12 cellular contexts compared by ENCODE assay signal in genomic region chr17:2064147-2064489, GRCh38. TPM values are rescaled to one million over a fixed set of nuclear protein-coding genes. Genes with fewer than 3 reads are reported as not detected.
DNase-seq lines count a peak whose midpoint lies in the region; ATAC-seq and TF ChIP-seq lines count a peak whose summit lies in the region.
"Had no signal": no experiment of that assay in that cellular context is flagged by ENCODE, and none has a peak within 500 bp of the region (broad histone marks: within the 10 kb centered on the region; RNA-seq: fewer than 3 reads in every experiment).

No MANE protein-coding gene starts in this region.

- H3K27me3 ChIP-seq in ACC112 (ENCODE audit: insufficient read depth, low read length) (no peaks in the 10 kb centered on the region), Karpas-422 (ENCODE audit: low read length) (no peaks in the 10 kb centered on the region), esophagus muscularis mucosa (no peaks in the 10 kb centered on the region), trophoblast cell (ENCODE audit: insufficient read depth, low read length) (peaks cover 8% of the 10 kb centered on the region)

- H3K14ac ChIP-seq in trophoblast cell (ENCODE audit: low read length) = no peak overlapping the region

- peak overlapping the region; percentile 68 for H3K4me2 ChIP-seq in Karpas-422 (ENCODE audit: low read depth, low read length, poor library complexity, severe bottlenecking)
- no peak overlapping the region for H3K4me2 ChIP-seq in trophoblast cell (ENCODE audit: low read length)

- H3K18ac ChIP-seq in trophoblast cell (ENCODE audit: low read length) = no peak overlapping the region

- H3K36me3 ChIP-seq in ACC112 (ENCODE audit: insufficient read depth, low read length) (peaks cover 2% of the 10 kb centered on the region; the same call in 1 of the 2 replicates), Karpas-422 (ENCODE audit: insufficient read depth, low read length) (no peaks in the 10 kb centered on the region; the same call in 1 of the 2 replicates), esophagus muscularis mucosa (peaks cover 0 to 47% (median 26%) of the 10 kb centered on the region in 4 donors), trophoblast cell (ENCODE audit: control insufficient read depth in 1 of 2, insufficient read depth in 2 of 2, low read length in 2 of 2) (peaks cover 22 to 23% of the 10 kb centered on the region in 2 experiments)

- H2AFZ ChIP-seq in ACC112 (ENCODE audit: low read length, unreplicated experiment) (no peak overlapping the region), Karpas-422 (ENCODE audit: low read length) (no peak overlapping the region), trophoblast cell (ENCODE audit: insufficient read depth, low read length, poor library complexity) (no peak overlapping the region)

- intact Hi-C loops in esophagus muscularis mucosa (cut with DNase I) = no loop called here

- H3K79me1 ChIP-seq in trophoblast cell (ENCODE audit: low read length) = peaks cover 30% of the 10 kb centered on the region

- H3K27ac ChIP-seq in ACC112 (ENCODE audit: low read depth, low read length) (0 out of 2 replicates have a peak overlapping the region, but pooled peaks have one; percentile 10), Karpas-422 (ENCODE audit: low read length) (peak overlapping the region; percentile 93), esophagus muscularis mucosa (replicated peaks in 1 of 4) (peak overlapping the region; percentile 90 to 97 (median 92)), trophoblast cell (ENCODE audit: low read depth, low read length) (no peak overlapping the region)

- H4K12ac ChIP-seq in trophoblast cell (ENCODE audit: low read depth, low read length) = no peak overlapping the region

- no peak overlapping the region for H3K23ac ChIP-seq in trophoblast cell (ENCODE audit: low read length)

- H4K20me1 ChIP-seq in Karpas-422 (ENCODE audit: insufficient read depth, low read depth, low read length) = peaks cover 24% of the 10 kb centered on the region; the same call in 1 of the 2 replicates

- no peaks in the 10 kb centered on the region for H3K9me2 ChIP-seq in Karpas-422 (replicated peaks; ENCODE audit: insufficient read depth, low read length)

- H3K4me3 ChIP-seq in ACC112 (ENCODE audit: low read depth, low read length) = no peak overlapping the region
- H3K4me3 ChIP-seq in Karpas-422 (ENCODE audit: low read length) = peak overlapping the region; percentile 53
- no peak overlapping the region for H3K4me3 ChIP-seq in esophagus muscularis mucosa
- no peak overlapping the region for H3K4me3 ChIP-seq in trophoblast cell (ENCODE audit: low read depth, low read length)

- H2BK12ac ChIP-seq in trophoblast cell (ENCODE audit: low read length) = peak overlapping the region; percentile 12

- DNase-seq in Karpas-422 = no peak
- DNase-seq in esophagus muscularis mucosa (ENCODE audit: extremely low spot score) = no peak
- DNase-seq in trophoblast cell = no peak
- DNase-seq in NOMO-1 treated with dmso at 0.1 percent for 144 hours (lab: John Stamatoyannopoulos, UW; ENCODE audit: unreplicated experiment) = no peak
- DNase-seq in NCI-H1105 treated with DMSO at 0.1 percent for 48 hours (lab: John Stamatoyannopoulos, UW) = no peak
- DNase-seq in SKM-1 treated with dmso at 0.1 percent for 144 hours (lab: John Stamatoyannopoulos, UW; ENCODE audit: unreplicated experiment) = no peak
- DNase-seq: activated CD4-positive, alpha-beta T cell treated with anti-CD3 and anti-CD28 coated beads, Interleukin-2, amount 50 U/mL, for 1 hour; kidney glomerular epithelial cell; NCI-H1048; NCI-H748 treated with DMSO at 0.1 percent for 48 hours had no signal

- no peak for TF ChIP-seq POLR2A in esophagus muscularis mucosa (IDR thresholded peaks at IDR 0.05; ENCODE audit: low read depth)

- no peak overlapping the region for H2AK5ac ChIP-seq in trophoblast cell (ENCODE audit: low read length)

- no peak overlapping the region for H3K4ac ChIP-seq in trophoblast cell (ENCODE audit: low read depth, low read length)

- H2BK120ac ChIP-seq in trophoblast cell (ENCODE audit: insufficient read depth, low read length, poor library complexity) = no peak overlapping the region

- ATAC-seq in GM21390 (IDR thresholded peaks at IDR 0.05; ENCODE audit: unreplicated experiment) = no peak

- no peak for TF ChIP-seq CTCF in esophagus muscularis mucosa (IDR thresholded peaks at IDR 0.05)

- no peaks in the 10 kb centered on the region for H3K9me3 ChIP-seq in Karpas-422 (ENCODE audit: low read length)
- H3K9me3 ChIP-seq in esophagus muscularis mucosa = no peaks in the 10 kb centered on the region
- no peaks in the 10 kb centered on the region for H3K9me3 ChIP-seq in trophoblast cell (ENCODE audit: insufficient read depth, low read depth, low read length)

- H4K8ac ChIP-seq in trophoblast cell (ENCODE audit: low read depth, low read length) = no peak overlapping the region

- H4K91ac ChIP-seq in trophoblast cell (ENCODE audit: low read depth, low read length) = no peak overlapping the region

- H3K9ac ChIP-seq in Karpas-422 (ENCODE audit: low read length) (peak overlapping the region; percentile 72), trophoblast cell (ENCODE audit: low read length) (no peak overlapping the region)

- no peak for TF ChIP-seq EP300 in esophagus muscularis mucosa (IDR thresholded peaks at IDR 0.05)

- H2BK5ac ChIP-seq in trophoblast cell (ENCODE audit: low read depth, low read length, poor library complexity) = no peak overlapping the region

- H3K79me2 ChIP-seq in ACC112 (ENCODE audit: control insufficient read depth, insufficient read depth, low read length, unreplicated experiment) (no peaks in the 10 kb centered on the region), Karpas-422 (ENCODE audit: low read length) (no peaks in the 10 kb centered on the region), trophoblast cell (ENCODE audit: control insufficient read depth, insufficient read depth, low read length, poor library complexity) (peaks cover 9% of the 10 kb centered on the region)

- WGBS in esophagus muscularis mucosa = 50% methylated on average over 5 of the region's 5 CpGs
- no CpG with 5 or more reads among the region's 5 CpGs for WGBS in trophoblast cell (ENCODE audit: extremely low coverage, insufficient coverage, insufficient read length)

- H3K4me1 ChIP-seq in ACC112 (ENCODE audit: control insufficient read depth, insufficient read depth, low read length, unreplicated experiment) (peaks cover 67% of the 10 kb centered on the region), Karpas-422 (ENCODE audit: low read length) (peaks cover 44% of the 10 kb centered on the region), esophagus muscularis mucosa (peaks cover 92 to 100% (median 99%) of the 10 kb centered on the region in 4 donors), trophoblast cell (ENCODE audit: control insufficient read depth in 1 of 2, insufficient read depth in 2 of 2, low read length in 2 of 2) (peaks cover 54 to 61% of the 10 kb centered on the region in 2 experiments)

RNA-seq across cellular contexts. Expression of gene HIC1, which starts 9.2 kb away (rescaled TPM):
- 3.2 and 13.9 TPM in 2 replicates for total RNA-seq in Karpas-422 (2014; rRNA removed; shearing (Covaris generic); ENCODE audit: low replicate concordance)
- 10 to 100 TPM; 48.6 to 86.4 (median 54.9) TPM for total RNA-seq in esophagus muscularis mucosa
- 1.4 and 1.7 TPM in 2 replicates for polyA plus RNA-seq in trophoblast cell (2013)

RNA-seq across cellular contexts. Expression of gene OVCA2, which starts 22.3 kb away (rescaled TPM):
- 49.1 and 50.2 TPM in 2 replicates for total RNA-seq in Karpas-422 (2014; rRNA removed; shearing (Covaris generic); ENCODE audit: low replicate concordance)
- total RNA-seq in esophagus muscularis mucosa = 10 to 100 TPM; 34.9 to 38.9 (median 38.0) TPM
- 40.2 and 44.9 TPM in 2 replicates for polyA plus RNA-seq in trophoblast cell (2013)

RNA-seq across cellular contexts. Expression of gene DPH1, which starts 34.2 kb away (rescaled TPM):
- 37.5 and 41.9 TPM in 2 replicates for total RNA-seq in Karpas-422 (2014; rRNA removed; shearing (Covaris generic); ENCODE audit: low replicate concordance)
- 10 to 100 TPM; 27.4 to 41.8 (median 38.3) TPM for total RNA-seq in esophagus muscularis mucosa
- polyA plus RNA-seq in trophoblast cell (2013) = 15.0 and 15.8 TPM in 2 replicates

RNA-seq across cellular contexts. Expression of gene RTN4RL1, which starts 39.0 kb away (rescaled TPM):
- 0.11 and 0.30 TPM in 2 replicates for total RNA-seq in Karpas-422 (2014; rRNA removed; shearing (Covaris generic); ENCODE audit: low replicate concordance)
- total RNA-seq in esophagus muscularis mucosa = under 1 TPM; 0.50 to 0.86 (median 0.67) TPM
- 0.55 and 0.57 TPM in 2 replicates for polyA plus RNA-seq in trophoblast cell (2013)
